Comparison of ENCODE assay signal across 1 cellular context in genomic region chr7:73342645-73343044, GRCh38.
TF ChIP-seq lines count a peak whose summit lies in the region.

No MANE protein-coding gene starts in this region.

TF ChIP-seq in HepG2, 621 proteins besides CTCF, POLR2A, EP300 and RAD21 (continued from another document and continues in another):
- TF ChIP-seq, protein P1, sequence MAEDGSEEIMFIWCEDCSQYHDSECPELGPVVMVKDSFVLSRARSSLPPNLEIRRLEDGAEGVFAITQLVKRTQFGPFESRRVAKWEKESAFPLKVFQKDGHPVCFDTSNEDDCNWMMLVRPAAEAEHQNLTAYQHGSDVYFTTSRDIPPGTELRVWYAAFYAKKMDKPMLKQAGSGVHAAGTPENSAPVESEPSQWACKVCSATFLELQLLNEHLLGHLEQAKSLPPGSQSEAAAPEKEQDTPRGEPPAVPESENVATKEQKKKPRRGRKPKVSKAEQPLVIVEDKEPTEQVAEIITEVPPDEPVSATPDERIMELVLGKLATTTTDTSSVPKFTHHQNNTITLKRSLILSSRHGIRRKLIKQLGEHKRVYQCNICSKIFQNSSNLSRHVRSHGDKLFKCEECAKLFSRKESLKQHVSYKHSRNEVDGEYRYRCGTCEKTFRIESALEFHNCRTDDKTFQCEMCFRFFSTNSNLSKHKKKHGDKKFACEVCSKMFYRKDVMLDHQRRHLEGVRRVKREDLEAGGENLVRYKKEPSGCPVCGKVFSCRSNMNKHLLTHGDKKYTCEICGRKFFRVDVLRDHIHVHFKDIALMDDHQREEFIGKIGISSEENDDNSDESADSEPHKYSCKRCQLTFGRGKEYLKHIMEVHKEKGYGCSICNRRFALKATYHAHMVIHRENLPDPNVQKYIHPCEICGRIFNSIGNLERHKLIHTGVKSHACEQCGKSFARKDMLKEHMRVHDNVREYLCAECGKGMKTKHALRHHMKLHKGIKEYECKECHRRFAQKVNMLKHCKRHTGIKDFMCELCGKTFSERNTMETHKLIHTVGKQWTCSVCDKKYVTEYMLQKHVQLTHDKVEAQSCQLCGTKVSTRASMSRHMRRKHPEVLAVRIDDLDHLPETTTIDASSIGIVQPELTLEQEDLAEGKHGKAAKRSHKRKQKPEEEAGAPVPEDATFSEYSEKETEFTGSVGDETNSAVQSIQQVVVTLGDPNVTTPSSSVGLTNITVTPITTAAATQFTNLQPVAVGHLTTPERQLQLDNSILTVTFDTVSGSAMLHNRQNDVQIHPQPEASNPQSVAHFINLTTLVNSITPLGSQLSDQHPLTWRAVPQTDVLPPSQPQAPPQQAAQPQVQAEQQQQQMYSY (CRISPR knock-in tag; IDR thresholded peaks at IDR 0.05): no peak
- TF ChIP-seq ZNF232 (CRISPR knock-in tag; IDR thresholded peaks at IDR 0.05; ENCODE audit: borderline replicate concordance) (peak; percentile 87; the same call in 1 of the 2 replicates), ZNF792 (CRISPR knock-in tag; IDR thresholded peaks at IDR 0.05) (0 out of 2 replicates have a peak, but pooled peaks have one; percentile 34), POGZ (CRISPR knock-in tag; IDR thresholded peaks at IDR 0.05) (no peak), NCOA1 (CRISPR knock-in tag; IDR thresholded peaks at IDR 0.05) (no peak), ZNF354B (CRISPR knock-in tag; IDR thresholded peaks at IDR 0.05) (no peak), KLF12 (CRISPR knock-in tag; IDR thresholded peaks at IDR 0.05; ENCODE audit: borderline replicate concordance) (0 out of 2 replicates have a peak, but pooled peaks have one; percentile 42), IKZF5 (CRISPR knock-in tag; IDR thresholded peaks at IDR 0.05) (peak; percentile 55; the same call in 1 of the 2 replicates), ZNF407 (CRISPR knock-in tag; IDR thresholded peaks at IDR 0.05; ENCODE audit: not compliant biosample characterization) (no peak), ZBTB20 (CRISPR knock-in tag; IDR thresholded peaks at IDR 0.05; ENCODE audit: borderline replicate concordance, low read depth) (no peak), ZNF564 (CRISPR knock-in tag; IDR thresholded peaks at IDR 0.05) (no peak), KLF15 (CRISPR knock-in tag; IDR thresholded peaks at IDR 0.05; ENCODE audit: borderline replicate concordance) (no peak), ZNF296 (CRISPR knock-in tag; conservative IDR thresholded peaks at IDR 0.05) (no peak), ZNF138 (CRISPR knock-in tag; IDR thresholded peaks at IDR 0.05; ENCODE audit: low read depth) (no peak), ZBTB37 (CRISPR knock-in tag; IDR thresholded peaks at IDR 0.05) (no peak), ZNF879 (CRISPR knock-in tag; IDR thresholded peaks at IDR 0.05) (no peak), ELF3 (CRISPR knock-in tag; IDR thresholded peaks at IDR 0.05) (peak; percentile 70), RXRB (CRISPR knock-in tag; IDR thresholded peaks at IDR 0.05; ENCODE audit: borderline replicate concordance) (peak; percentile 50; the same call in 1 of the 2 replicates), EEA1 (CRISPR knock-in tag; IDR thresholded peaks at IDR 0.05; ENCODE audit: borderline replicate concordance) (no peak), MYC (CRISPR knock-in tag; IDR thresholded peaks at IDR 0.05; ENCODE audit: borderline replicate concordance) (peak; percentile 56; the same call in 1 of the 2 replicates), ZNF552 (CRISPR knock-in tag; IDR thresholded peaks at IDR 0.05; ENCODE audit: borderline replicate concordance) (no peak), ZNF180 (CRISPR knock-in tag; IDR thresholded peaks at IDR 0.05; ENCODE audit: borderline replicate concordance, low read depth) (no peak), YEATS4 (CRISPR knock-in tag; IDR thresholded peaks at IDR 0.05; ENCODE audit: borderline replicate concordance) (peak; percentile 44; the same call in 1 of the 2 replicates), ARID2 (CRISPR knock-in tag; IDR thresholded peaks at IDR 0.05; ENCODE audit: borderline replicate concordance) (no peak), NFRKB (IDR thresholded peaks at IDR 0.05) (no peak), SATB2 (CRISPR knock-in tag; IDR thresholded peaks at IDR 0.05) (no peak), ZNF891 (CRISPR knock-in tag; IDR thresholded peaks at IDR 0.05) (no peak), HDAC2 (CRISPR knock-in tag; IDR thresholded peaks at IDR 0.05) (peak; percentile 50; the same call in 1 of the 2 replicates), MIXL1 (CRISPR knock-in tag; IDR thresholded peaks at IDR 0.05) (0 out of 2 replicates have a peak, but pooled peaks have one; percentile 50), ZNF274 (CRISPR knock-in tag; IDR thresholded peaks at IDR 0.05) (peak; percentile 32; the same call in 1 of the 2 replicates), ZNF672 (CRISPR knock-in tag; IDR thresholded peaks at IDR 0.05) (no peak), KMT2B (CRISPR knock-in tag; IDR thresholded peaks at IDR 0.05) (no peak)
- TF ChIP-seq, protein P2, sequence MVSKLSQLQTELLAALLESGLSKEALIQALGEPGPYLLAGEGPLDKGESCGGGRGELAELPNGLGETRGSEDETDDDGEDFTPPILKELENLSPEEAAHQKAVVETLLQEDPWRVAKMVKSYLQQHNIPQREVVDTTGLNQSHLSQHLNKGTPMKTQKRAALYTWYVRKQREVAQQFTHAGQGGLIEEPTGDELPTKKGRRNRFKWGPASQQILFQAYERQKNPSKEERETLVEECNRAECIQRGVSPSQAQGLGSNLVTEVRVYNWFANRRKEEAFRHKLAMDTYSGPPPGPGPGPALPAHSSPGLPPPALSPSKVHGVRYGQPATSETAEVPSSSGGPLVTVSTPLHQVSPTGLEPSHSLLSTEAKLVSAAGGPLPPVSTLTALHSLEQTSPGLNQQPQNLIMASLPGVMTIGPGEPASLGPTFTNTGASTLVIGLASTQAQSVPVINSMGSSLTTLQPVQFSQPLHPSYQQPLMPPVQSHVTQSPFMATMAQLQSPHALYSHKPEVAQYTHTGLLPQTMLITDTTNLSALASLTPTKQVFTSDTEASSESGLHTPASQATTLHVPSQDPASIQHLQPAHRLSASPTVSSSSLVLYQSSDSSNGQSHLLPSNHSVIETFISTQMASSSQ (IDR thresholded peaks at IDR 0.05; ENCODE audit: low read depth): no peak
- TF ChIP-seq, protein P2 (CRISPR knock-in tag; IDR thresholded peaks at IDR 0.05; ENCODE audit: borderline replicate concordance): peak; percentile 28; the same call in 1 of the 2 replicates
- TF ChIP-seq, protein P3, sequence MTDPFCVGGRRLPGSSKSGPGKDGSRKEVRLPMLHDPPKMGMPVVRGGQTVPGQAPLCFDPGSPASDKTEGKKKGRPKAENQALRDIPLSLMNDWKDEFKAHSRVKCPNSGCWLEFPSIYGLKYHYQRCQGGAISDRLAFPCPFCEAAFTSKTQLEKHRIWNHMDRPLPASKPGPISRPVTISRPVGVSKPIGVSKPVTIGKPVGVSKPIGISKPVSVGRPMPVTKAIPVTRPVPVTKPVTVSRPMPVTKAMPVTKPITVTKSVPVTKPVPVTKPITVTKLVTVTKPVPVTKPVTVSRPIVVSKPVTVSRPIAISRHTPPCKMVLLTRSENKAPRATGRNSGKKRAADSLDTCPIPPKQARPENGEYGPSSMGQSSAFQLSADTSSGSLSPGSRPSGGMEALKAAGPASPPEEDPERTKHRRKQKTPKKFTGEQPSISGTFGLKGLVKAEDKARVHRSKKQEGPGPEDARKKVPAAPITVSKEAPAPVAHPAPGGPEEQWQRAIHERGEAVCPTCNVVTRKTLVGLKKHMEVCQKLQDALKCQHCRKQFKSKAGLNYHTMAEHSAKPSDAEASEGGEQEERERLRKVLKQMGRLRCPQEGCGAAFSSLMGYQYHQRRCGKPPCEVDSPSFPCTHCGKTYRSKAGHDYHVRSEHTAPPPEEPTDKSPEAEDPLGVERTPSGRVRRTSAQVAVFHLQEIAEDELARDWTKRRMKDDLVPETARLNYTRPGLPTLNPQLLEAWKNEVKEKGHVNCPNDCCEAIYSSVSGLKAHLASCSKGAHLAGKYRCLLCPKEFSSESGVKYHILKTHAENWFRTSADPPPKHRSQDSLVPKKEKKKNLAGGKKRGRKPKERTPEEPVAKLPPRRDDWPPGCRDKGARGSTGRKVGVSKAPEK (CRISPR knock-in tag; IDR thresholded peaks at IDR 0.05; ENCODE audit: borderline replicate concordance): 0 out of 2 replicates have a peak, but pooled peaks have one; percentile 21
